In the genomic region with DNA sequence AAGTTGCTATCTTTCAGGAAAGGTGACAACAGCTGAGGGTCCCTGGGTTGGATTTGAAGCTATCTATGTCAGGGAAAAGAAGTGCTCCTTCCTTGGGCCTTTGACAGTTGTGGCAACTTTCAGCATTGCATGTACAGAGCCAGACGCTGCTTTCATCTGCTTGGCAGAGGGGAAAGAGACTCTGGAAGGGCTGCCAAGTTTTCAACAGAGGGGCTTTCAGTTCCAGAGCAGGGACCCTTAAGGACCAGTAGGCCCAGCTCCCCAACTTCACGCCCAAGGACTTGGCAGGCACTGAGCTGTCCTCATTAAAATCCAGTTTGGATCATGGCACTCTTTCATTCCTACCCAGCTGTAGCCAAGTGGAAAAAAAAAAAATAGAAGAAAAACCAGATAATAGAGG, we compare ENCODE assay signal across 17 cellular contexts.
DNase-seq lines count a peak whose midpoint lies in the region; ATAC-seq lines count a peak whose summit lies in the region.
"Had no signal": no experiment of that assay in that cellular context is flagged by ENCODE, and none has a peak within 500 bp of the region (broad histone marks: within the 10 kb centered on the region; RNA-seq: fewer than 3 reads in every experiment).

No MANE protein-coding gene starts in this region.

- H3K27ac Mint-ChIP-seq in activated CD8-positive, alpha-beta memory T cell treated with anti-CD3 and anti-CD28 coated beads, Interleukin-2, amount 10 ng/mL, durations not matched to agents 7 days and 5 days = no peak overlapping the region
- H3K27ac Mint-ChIP-seq: GM23338 had no signal

- CTCF ChIA-PET in activated CD8-positive, alpha-beta memory T cell treated with anti-CD3 and anti-CD28 coated beads, Interleukin-2, amount 10 ng/mL, durations not matched to agents 7 days and 5 days (lab: Charles Lee) = no interaction called here

- peak; percentile 30 for DNase-seq in DMS79 (lab: John Stamatoyannopoulos, UW)
- peak in 48 of 56 donors; percentile 3 to 83 (median 48) for DNase-seq in amygdala (lab: John Stamatoyannopoulos, UW)
- peak; percentile 12 to 86 (median 62) for DNase-seq in head of caudate nucleus
- DNase-seq in pons (ENCODE audit: low spot score) = peak; percentile 72
- no peak for DNase-seq in activated CD8-positive, alpha-beta memory T cell treated with anti-CD3 and anti-CD28 coated beads, Interleukin-2, amount 10 ng/mL, durations not matched to agents 7 days and 5 days
- DNase-seq in NCI-H2029 treated with DMSO at 0.1 percent for 48 hours (lab: John Stamatoyannopoulos, UW) = no peak
- DNase-seq: COR-L47, DMS53, NCI-H1417 treated with DMSO at 0.1 percent for 48 hours, NCI-H2029, NCI-H524 had no signal

- H3K27me3 Mint-ChIP-seq in activated CD8-positive, alpha-beta memory T cell treated with anti-CD3 and anti-CD28 coated beads, Interleukin-2, amount 10 ng/mL, durations not matched to agents 7 days and 5 days = no peaks in the 10 kb centered on the region

- intact Hi-C loops in head of caudate nucleus (cut with DNase I) = no loop called here

- H3K4me1 Mint-ChIP-seq in activated CD8-positive, alpha-beta memory T cell treated with anti-CD3 and anti-CD28 coated beads, Interleukin-2, amount 10 ng/mL, durations not matched to agents 7 days and 5 days = no peaks in the 10 kb centered on the region
- H3K4me1 Mint-ChIP-seq: GM23338 had no signal

- peaks cover 10% of the 10 kb centered on the region for H3K9me3 Mint-ChIP-seq in activated CD8-positive, alpha-beta memory T cell treated with anti-CD3 and anti-CD28 coated beads, Interleukin-2, amount 10 ng/mL, durations not matched to agents 7 days and 5 days (ENCODE audit: low read depth)
- H3K9me3 Mint-ChIP-seq: GM23338 had no signal

- peaks cover 2% of the 10 kb centered on the region for H3K36me3 Mint-ChIP-seq in activated CD8-positive, alpha-beta memory T cell treated with anti-CD3 and anti-CD28 coated beads, Interleukin-2, amount 10 ng/mL, durations not matched to agents 7 days and 5 days

- no peak overlapping the region for H3K4me3 Mint-ChIP-seq in activated CD8-positive, alpha-beta memory T cell treated with anti-CD3 and anti-CD28 coated beads, Interleukin-2, amount 10 ng/mL, durations not matched to agents 7 days and 5 days
- H3K4me3 Mint-ChIP-seq: GM23338 had no signal

- ATAC-seq in HG02678 (IDR thresholded peaks at IDR 0.05; ENCODE audit: unreplicated experiment) = no peak
- ATAC-seq in GM18873 (IDR thresholded peaks at IDR 0.05; ENCODE audit: low FRiP score, unreplicated experiment) = no peak
- ATAC-seq in activated CD8-positive, alpha-beta memory T cell treated with anti-CD3 and anti-CD28 coated beads, Interleukin-2, amount 10 ng/mL, durations not matched to agents 7 days and 5 days = no peak
- ATAC-seq: A549, GM12878, GM23338, Panc1 had no signal

Comparison
In these comparisons a context has a peak if more than half of its experiments do, and no peak if none do; other contexts are left out.
1. DNase-seq: peak in DMS79 (single experiment), amygdala (48 of 56), head of caudate nucleus (42 of 42) and pons (single experiment); none in activated CD8-positive, alpha-beta memory T cell treated with anti-CD3 and anti-CD28 coated beads, Interleukin-2, amount 10 ng/mL, durations not matched to agents 7 days and 5 days (single experiment) and NCI-H2029 treated with DMSO at 0.1 percent for 48 hours (single experiment).